Comparison of ENCODE assay signal across 22 cellular contexts in the genomic region with DNA sequence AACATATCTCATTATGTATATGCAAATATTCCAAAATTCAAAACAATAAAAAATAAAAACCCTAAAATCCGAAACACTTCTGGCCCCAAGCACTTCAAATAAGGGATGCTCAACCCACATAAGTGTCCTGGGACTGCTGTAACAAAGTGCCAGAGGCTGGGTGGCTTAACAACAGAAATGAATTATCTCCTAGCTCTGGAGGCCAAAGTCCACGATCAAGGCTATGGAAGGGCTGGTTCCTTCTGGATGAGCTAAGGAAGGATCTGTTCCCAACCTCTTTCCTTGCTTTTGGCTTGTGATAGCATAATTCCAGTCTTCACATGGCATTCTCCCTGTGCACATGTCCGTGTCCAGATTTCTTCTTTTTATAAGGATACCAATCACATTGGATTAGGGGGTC.
DNase-seq lines count a peak whose midpoint lies in the region; ATAC-seq and TF ChIP-seq lines count a peak whose summit lies in the region.
"Had no signal": no experiment of that assay in that cellular context is flagged by ENCODE, and none has a peak within 500 bp of the region (broad histone marks: within the 10 kb centered on the region; RNA-seq: fewer than 3 reads in every experiment).

No MANE protein-coding gene starts in this region.

- H3K4me3 ChIP-seq in KMS-11 (IDR thresholded peaks at IDR 0.05; ENCODE audit: insufficient read depth, low read depth, low read length) (no peak overlapping the region), OCI-LY1 (ENCODE audit: low read depth, low read length, poor library complexity, severe bottlenecking) (no peak overlapping the region), mucosa of descending colon (no peak overlapping the region), heart right ventricle (no peak overlapping the region)
- H3K4me3 ChIP-seq: GM12878, K562 had no signal

- TF ChIP-seq CTCF in KMS-11 (conservative IDR thresholded peaks at IDR 0.05; ENCODE audit: low read depth, low read length): no peak
- no peak for TF ChIP-seq CTCF in OCI-LY1 (IDR thresholded peaks at IDR 0.05; ENCODE audit: low read length)
- no peak for TF ChIP-seq CTCF in mucosa of descending colon (IDR thresholded peaks at IDR 0.05)
- TF ChIP-seq CTCF in heart right ventricle (IDR thresholded peaks at IDR 0.05): no peak
- no peak for TF ChIP-seq CTCF in omental fat pad (IDR thresholded peaks at IDR 0.05)

- intact Hi-C loops in mucosa of descending colon (cut with DNase I, micrococcal nuclease): no loop called here
- intact Hi-C loops in heart right ventricle (cut with DNase I): no loop called here

- no peak overlapping the region for H2AFZ ChIP-seq in KMS-11 (ENCODE audit: low read depth)
- peak overlapping the region; percentile 24; the same call in 1 of the 2 replicates for H2AFZ ChIP-seq in OCI-LY1 (ENCODE audit: low read length)

- H3K4me2 ChIP-seq in KMS-11 (0 out of 2 replicates have a peak overlapping the region, but pooled peaks have one; percentile 29), OCI-LY1 (ENCODE audit: low read length) (no peak overlapping the region)

- ATAC-seq in mucosa of descending colon (peak; percentile 32), heart right ventricle (no peak), omental fat pad (ENCODE audit: low FRiP score) (no peak), GM18873 (IDR thresholded peaks at IDR 0.05; ENCODE audit: low FRiP score, unreplicated experiment) (no peak)
- no peak for ATAC-seq in stimulated activated memory B cell treated with anti-CD40 and anti-IgM and Interleukin-4, amounts not matched to agents 10 μg/mL and 1 μg/mL and 100 μg/mL, for 72 hours
- ATAC-seq: GM12878, K562 had no signal

- no peak for DNase-seq in mucosa of descending colon
- no peak for DNase-seq in heart right ventricle
- DNase-seq in omental fat pad (ENCODE audit: low spot score): no peak
- DNase-seq: ACHN; BE2C; C1 segment of cervical spinal cord; CD4-positive, CD25-positive, alpha-beta regulatory T cell; CD8-positive, alpha-beta memory T cell; COR-L47; DMS 273 treated with DMSO at 0.1 percent for 48 hours; DMS53; DND-41; EL; H9; IMR-90 had no signal

- H4K20me1 ChIP-seq in KMS-11 (ENCODE audit: insufficient read depth) (no peaks in the 10 kb centered on the region), OCI-LY1 (ENCODE audit: insufficient read depth, low read length) (no peaks in the 10 kb centered on the region)

- no peaks in the 10 kb centered on the region for H3K9me2 ChIP-seq in OCI-LY1 (ENCODE audit: low read depth, low read length)

- H3K27ac ChIP-seq in KMS-11 (peak overlapping the region; percentile 98; the same call in 1 of the 2 replicates), OCI-LY1 (ENCODE audit: low read depth, low read length, poor library complexity, severe bottlenecking) (peak overlapping the region; percentile 98), heart right ventricle (no peak overlapping the region)
- H3K27ac ChIP-seq: HL-60 had no signal

- peaks cover 14% of the 10 kb centered on the region; the same call in 1 of the 2 replicates for H3F3A ChIP-seq in OCI-LY1 (ENCODE audit: insufficient read depth, low read length)

- H3K4me1 ChIP-seq in KMS-11 (ENCODE audit: low read depth, poor library complexity, severe bottlenecking) (peaks cover 63% of the 10 kb centered on the region), OCI-LY1 (ENCODE audit: insufficient read depth, low read length, severe bottlenecking) (peaks cover 59% of the 10 kb centered on the region), mucosa of descending colon (ENCODE audit: low read depth) (no peaks in the 10 kb centered on the region), heart right ventricle (no peaks in the 10 kb centered on the region)
- H3K4me1 ChIP-seq: BE2C had no signal

- H3K9me3 Mint-ChIP-seq in stimulated activated memory B cell treated with anti-CD40 and anti-IgM and Interleukin-4, amounts not matched to agents 10 μg/mL and 1 μg/mL and 100 μg/mL, for 72 hours: no peaks in the 10 kb centered on the region

- H3K36me3 Mint-ChIP-seq in stimulated activated memory B cell treated with anti-CD40 and anti-IgM and Interleukin-4, amounts not matched to agents 10 μg/mL and 1 μg/mL and 100 μg/mL, for 72 hours: no peaks in the 10 kb centered on the region
- H3K36me3 Mint-ChIP-seq: CD4-positive, CD25-positive, alpha-beta regulatory T cell; CD8-positive, alpha-beta memory T cell had no signal

- H3K36me3 ChIP-seq in KMS-11 (ENCODE audit: insufficient read depth) (no peaks in the 10 kb centered on the region), OCI-LY1 (ENCODE audit: insufficient read depth, low read length) (no peaks in the 10 kb centered on the region), mucosa of descending colon (ENCODE audit: low read depth) (no peaks in the 10 kb centered on the region), heart right ventricle (no peaks in the 10 kb centered on the region)
- H3K36me3 ChIP-seq: BE2C had no signal

- H3K9ac ChIP-seq in KMS-11 (no peak overlapping the region), OCI-LY1 (ENCODE audit: low read length) (no peak overlapping the region)

- H3K27me3 Mint-ChIP-seq in stimulated activated memory B cell treated with anti-CD40 and anti-IgM and Interleukin-4, amounts not matched to agents 10 μg/mL and 1 μg/mL and 100 μg/mL, for 72 hours: peaks cover 8% of the 10 kb centered on the region
- H3K27me3 Mint-ChIP-seq: CD4-positive, CD25-positive, alpha-beta regulatory T cell had no signal

- H3K27me3 ChIP-seq in KMS-11 (ENCODE audit: insufficient read depth, low read depth) (no peaks in the 10 kb centered on the region), OCI-LY1 (ENCODE audit: insufficient read depth, low read length) (no peaks in the 10 kb centered on the region), heart right ventricle (peaks cover 0 to 45% (median 16%) of the 10 kb centered on the region in 7 donors)

- peak overlapping the region; percentile 13 for H3K27ac Mint-ChIP-seq in stimulated activated memory B cell treated with anti-CD40 and anti-IgM and Interleukin-4, amounts not matched to agents 10 μg/mL and 1 μg/mL and 100 μg/mL, for 72 hours
- H3K27ac Mint-ChIP-seq: CD4-positive, CD25-positive, alpha-beta regulatory T cell; CD8-positive, alpha-beta memory T cell had no signal

- H3K4me1 Mint-ChIP-seq in stimulated activated memory B cell treated with anti-CD40 and anti-IgM and Interleukin-4, amounts not matched to agents 10 μg/mL and 1 μg/mL and 100 μg/mL, for 72 hours: peaks cover 35% of the 10 kb centered on the region
- H3K4me1 Mint-ChIP-seq: H9 had no signal

- H3K9me3 ChIP-seq in OCI-LY1 (ENCODE audit: low read length) (no peaks in the 10 kb centered on the region), mucosa of descending colon (no peaks in the 10 kb centered on the region), heart right ventricle (no peaks in the 10 kb centered on the region)
- H3K9me3 ChIP-seq: BE2C had no signal

- no peak overlapping the region for H3K4me3 Mint-ChIP-seq in stimulated activated memory B cell treated with anti-CD40 and anti-IgM and Interleukin-4, amounts not matched to agents 10 μg/mL and 1 μg/mL and 100 μg/mL, for 72 hours
- H3K4me3 Mint-ChIP-seq: CD4-positive, CD25-positive, alpha-beta regulatory T cell; CD8-positive, alpha-beta memory T cell; H9 had no signal

- WGBS in heart right ventricle, 2 donors: 81% methylated on average over 3 of the region's 3 CpGs

- 0 out of 2 replicates have a peak, but pooled peaks cover 5% of the 10 kb centered on the region for H3K79me2 ChIP-seq in KMS-11 (ENCODE audit: insufficient read depth, low read depth)
- H3K79me2 ChIP-seq in OCI-LY1 (ENCODE audit: insufficient read depth, low read length): no peaks in the 10 kb centered on the region

Comparison
In these comparisons a context has a peak if more than half of its experiments do, and no peak if none do; other contexts are left out.
1. H3K27ac ChIP-seq: peak in KMS-11 (single experiment) and OCI-LY1 (single experiment); none in heart right ventricle (0 of 10).